Comparison of ENCODE assay signal across 21 cellular contexts in genomic region chr19:44698492-44699201, GRCh38. TPM values are rescaled to one million over a fixed set of nuclear protein-coding genes. Genes with fewer than 3 reads are reported as not detected.
DNase-seq lines count a peak whose midpoint lies in the region; ATAC-seq and TF ChIP-seq lines count a peak whose summit lies in the region.
"Had no signal": no experiment of that assay in that cellular context is flagged by ENCODE, and none has a peak within 500 bp of the region (broad histone marks: within the 10 kb centered on the region; RNA-seq: fewer than 3 reads in every experiment).

TSS of gene CEACAM16 (plus strand) at chr19:44699151. CDS start at chr19:44701457, 2,306 bp downstream.

- H3K4me2 ChIP-seq in GM23338 = no peak within 1 kb of the TSS

- no peaks in the 10 kb centered on the region for H3K79me2 ChIP-seq in GM23338 (replicated peaks; ENCODE audit: insufficient read depth)

- H3K27me3 ChIP-seq in GM23338 (ENCODE audit: insufficient read depth) (no peaks in the 10 kb centered on the region), WERI-Rb-1 (ENCODE audit: insufficient read depth, low read depth, severe bottlenecking) (no peaks in the 10 kb centered on the region)
- H3K27me3 ChIP-seq: BE2C had no signal

- no peak for TF ChIP-seq CTCF in progenitor cell of endocrine pancreas (IDR thresholded peaks at IDR 0.05; ENCODE audit: unreplicated experiment)
- no peak for TF ChIP-seq CTCF in GM23338 (conservative IDR thresholded peaks at IDR 0.05; ENCODE audit: low read depth in 2 of 2)
- no peak for TF ChIP-seq CTCF in WERI-Rb-1 (IDR thresholded peaks at IDR 0.05; ENCODE audit: low read depth, low read length)

- H3K27me3 Mint-ChIP-seq in dendritic cell treated with granulocyte-macrophage colony-stimulating factor and Interleukin-4, amounts not matched to agents 40 ng/mL and 50 ng/mL, for 4 days = peaks cover 36% of the 10 kb centered on the region
- H3K27me3 Mint-ChIP-seq in progenitor cell of endocrine pancreas = no peaks in the 10 kb centered on the region
- peaks cover 0 to 5% (median 0%) of the 10 kb centered on the region in 5 donors for H3K27me3 Mint-ChIP-seq in naive thymus-derived CD8-positive, alpha-beta T cell
- H3K27me3 Mint-ChIP-seq in GM23338 (ENCODE audit: insufficient read depth, low read depth, poor library complexity) = peaks cover 17% of the 10 kb centered on the region

- peak within 1 kb of the TSS; percentile 54 for H3K27ac Mint-ChIP-seq in dendritic cell treated with granulocyte-macrophage colony-stimulating factor and Interleukin-4, amounts not matched to agents 40 ng/mL and 50 ng/mL, for 4 days
- peak within 1 kb of the TSS; percentile 64 for H3K27ac Mint-ChIP-seq in progenitor cell of endocrine pancreas
- peak within 1 kb of the TSS in 4 of 10 donors; percentile 3 to 62 (median 38) for H3K27ac Mint-ChIP-seq in naive thymus-derived CD8-positive, alpha-beta T cell
- no peak within 1 kb of the TSS for H3K27ac Mint-ChIP-seq in GM23338

- no peak within 1 kb of the TSS for H3K4me3 ChIP-seq in GM23338
- no peak within 1 kb of the TSS for H3K4me3 ChIP-seq in WERI-Rb-1 (ENCODE audit: low read depth, low read length)

- POLR2A ChIA-PET in naive thymus-derived CD8-positive, alpha-beta T cell (lab: Charles Lee) = no interaction called here

- H3K4me1 Mint-ChIP-seq in dendritic cell treated with granulocyte-macrophage colony-stimulating factor and Interleukin-4, amounts not matched to agents 40 ng/mL and 50 ng/mL, for 4 days (ENCODE audit: low read depth) = peaks cover 39% of the 10 kb centered on the region
- H3K4me1 Mint-ChIP-seq in progenitor cell of endocrine pancreas (ENCODE audit: low read depth) (peaks cover 14% of the 10 kb centered on the region), GM23338 (peaks cover 12% of the 10 kb centered on the region; the same call in 2 of the 3 replicates)
- H3K4me1 Mint-ChIP-seq in naive thymus-derived CD8-positive, alpha-beta T cell = peaks cover 2 to 21% (median 9%) of the 10 kb centered on the region in 4 donors

- intact Hi-C loops in dendritic cell treated with granulocyte-macrophage colony-stimulating factor and Interleukin-4, amounts not matched to agents 40 ng/mL and 50 ng/mL, for 4 days (cut with micrococcal nuclease) = no loop called here

- no peaks in the 10 kb centered on the region for H3K36me3 Mint-ChIP-seq in dendritic cell treated with granulocyte-macrophage colony-stimulating factor and Interleukin-4, amounts not matched to agents 40 ng/mL and 50 ng/mL, for 4 days (ENCODE audit: low read depth)
- H3K36me3 Mint-ChIP-seq in progenitor cell of endocrine pancreas (ENCODE audit: insufficient read depth) (no peaks in the 10 kb centered on the region), GM23338 (ENCODE audit: low read depth) (no peaks in the 10 kb centered on the region)
- H3K36me3 Mint-ChIP-seq in naive thymus-derived CD8-positive, alpha-beta T cell = no peaks in the 10 kb centered on the region

- DNase-seq in DMS53 (lab: John Stamatoyannopoulos, UW) (peak; percentile 35), DMS53 treated with DMSO at 0.1 percent for 48 hours (lab: John Stamatoyannopoulos, UW; ENCODE audit: unreplicated experiment) (no peak), NCI-H146 (lab: John Stamatoyannopoulos, UW) (peak; percentile 62), progenitor cell of endocrine pancreas (ENCODE audit: low spot score, unreplicated experiment) (no peak), GM23338 (ENCODE audit: low spot score) (no peak), WERI-Rb-1 (no peak)
- no peak for DNase-seq in naive thymus-derived CD8-positive, alpha-beta T cell
- DNase-seq: BE2C, DMS153, GOT3, Karpas-422, MM.1S, NCI-H1092 treated with DMSO at 0.1 percent for 48 hours, NCI-H187, NCI-H2171, NCI-H446, NCI-H69, OCI-M1, SIG-M5 had no signal

- H3K9me2 ChIP-seq in GM23338 (ENCODE audit: insufficient read depth) = no peaks in the 10 kb centered on the region

- no peaks in the 10 kb centered on the region for H3K36me3 ChIP-seq in GM23338 (ENCODE audit: insufficient read depth)
- H3K36me3 ChIP-seq in WERI-Rb-1 = no peaks in the 10 kb centered on the region
- H3K36me3 ChIP-seq: BE2C had no signal

- H3K9me3 Mint-ChIP-seq in dendritic cell treated with granulocyte-macrophage colony-stimulating factor and Interleukin-4, amounts not matched to agents 40 ng/mL and 50 ng/mL, for 4 days = no peaks in the 10 kb centered on the region
- no peaks in the 10 kb centered on the region for H3K9me3 Mint-ChIP-seq in progenitor cell of endocrine pancreas (ENCODE audit: low read depth)
- no peaks in the 10 kb centered on the region for H3K9me3 Mint-ChIP-seq in naive thymus-derived CD8-positive, alpha-beta T cell
- no peaks in the 10 kb centered on the region for H3K9me3 Mint-ChIP-seq in GM23338

- no peaks in the 10 kb centered on the region for H3F3A ChIP-seq in GM23338 (replicated peaks; ENCODE audit: low read depth)

- no peaks in the 10 kb centered on the region for H3K9me3 ChIP-seq in WERI-Rb-1 (ENCODE audit: severe bottlenecking)
- H3K9me3 ChIP-seq: BE2C had no signal

- no peaks in the 10 kb centered on the region for H3K4me1 ChIP-seq in GM23338 (ENCODE audit: insufficient read depth)
- H3K4me1 ChIP-seq: BE2C had no signal

- no peak within 1 kb of the TSS for H3K27ac ChIP-seq in GM23338 (ENCODE audit: low read depth)
- H3K27ac ChIP-seq in WERI-Rb-1 = no peak within 1 kb of the TSS

- no peak within 1 kb of the TSS for H3K4me3 Mint-ChIP-seq in dendritic cell treated with granulocyte-macrophage colony-stimulating factor and Interleukin-4, amounts not matched to agents 40 ng/mL and 50 ng/mL, for 4 days
- H3K4me3 Mint-ChIP-seq in progenitor cell of endocrine pancreas (ENCODE audit: low read depth) = no peak within 1 kb of the TSS
- no peak within 1 kb of the TSS for H3K4me3 Mint-ChIP-seq in naive thymus-derived CD8-positive, alpha-beta T cell
- no peak within 1 kb of the TSS for H3K4me3 Mint-ChIP-seq in GM23338

- no peak for ATAC-seq in naive thymus-derived CD8-positive, alpha-beta T cell
- ATAC-seq in GM23338 = no peak

- H2AFZ ChIP-seq in GM23338 = no peak within 1 kb of the TSS

- H4K20me1 ChIP-seq in GM23338 (replicated peaks; ENCODE audit: insufficient read depth) = no peaks in the 10 kb centered on the region

TF ChIP-seq in GM23338, 12 proteins besides CTCF, POLR2A, EP300 and RAD21 (continues in another document):
- TF ChIP-seq JUNB (IDR thresholded peaks at IDR 0.05; ENCODE audit: unreplicated experiment) = no peak
- TF ChIP-seq ZNF114 (CRISPR knock-in tag; IDR thresholded peaks at IDR 0.05) = no peak
- no peak for TF ChIP-seq EZH2phosphoT487 (IDR thresholded peaks at IDR 0.05; ENCODE audit: unreplicated experiment)

RNA-seq across cellular contexts. Expression of gene CEACAM16, which starts in this region (rescaled TPM):
- total RNA-seq in progenitor cell of endocrine pancreas = not detected in 2 replicates
- total RNA-seq in naive thymus-derived CD8-positive, alpha-beta T cell = not detected
- polyA plus RNA-seq in naive thymus-derived CD8-positive, alpha-beta T cell = not detected
- not detected in 2 replicates for total RNA-seq in GM23338 (2014; rRNA removed; shearing (Covaris generic))
- polyA plus RNA-seq in GM23338 (2016; fragmentation: Nextera tagmentation; extraction: Ambion mirVana) = not detected in 2 replicates
- total RNA-seq: RPMI7951 had no signal

Comparison
In these comparisons a context has a peak if more than half of its experiments do, and no peak if none do; other contexts are left out.
1. DNase-seq: peak in DMS53 (single experiment) and NCI-H146 (single experiment); none in DMS53 treated with DMSO at 0.1 percent for 48 hours (single experiment), progenitor cell of endocrine pancreas (single experiment), naive thymus-derived CD8-positive, alpha-beta T cell (0 of 10), GM23338 (single experiment) and WERI-Rb-1 (single experiment).